Comparison of ENCODE assay signal across 25 cellular contexts in the genomic region with DNA sequence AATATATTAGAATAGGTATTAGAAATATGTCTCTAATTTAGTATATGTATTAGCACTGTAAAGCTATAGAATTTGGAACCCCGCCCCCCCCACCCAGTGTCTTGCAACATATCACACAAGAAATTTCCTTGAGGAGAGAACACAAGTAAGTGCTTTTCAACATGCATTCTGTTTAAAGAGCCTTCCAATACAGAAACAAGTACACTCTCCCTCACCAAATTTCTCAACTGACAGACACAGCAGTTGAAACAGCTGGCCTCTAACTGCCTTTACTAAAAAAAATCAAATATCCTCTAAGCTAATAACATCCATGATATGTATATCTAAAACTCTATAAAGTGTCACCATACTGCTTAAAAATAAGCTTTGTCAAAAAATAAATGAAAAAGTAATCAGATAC.
"Had no signal": no experiment of that assay in that cellular context is flagged by ENCODE, and none has a peak within 500 bp of the region (broad histone marks: within the 10 kb centered on the region; RNA-seq: fewer than 3 reads in every experiment).

No MANE protein-coding gene starts in this region.

- FAIRE-seq: astrocyte, bronchial epithelial cell had no signal

- H3K27me3 ChIP-seq: brain microvascular endothelial cell had no signal

- H3K36me3 ChIP-seq: brain microvascular endothelial cell had no signal

- H3K27ac ChIP-seq: brain microvascular endothelial cell had no signal

- DNase-seq: activated CD4-positive, alpha-beta memory T cell treated with anti-CD3 and anti-CD28 coated beads for 36 hours; activated CD4-positive, alpha-beta T cell treated with anti-CD3 and anti-CD28 coated beads for 36 hours; activated CD4-positive, alpha-beta T cell treated with anti-CD3 and anti-CD28 coated beads, Interleukin-2, amount 10 ng/mL, durations not matched to agents 24 days and 14 days; activated CD4-positive, CD25-positive, alpha-beta regulatory T cell; activated CD4-positive, CD25-positive, alpha-beta regulatory T cell treated with anti-CD3 and anti-CD28 coated beads, Interleukin-2, amount 50 U/mL, for 72 hours; activated CD8-positive, alpha-beta memory T cell treated with anti-CD3 and anti-CD28 coated beads, Interleukin-2, amount 10 ng/mL, durations not matched to agents 7 days and 5 days; activated CD8-positive, alpha-beta memory T cell treated with anti-CD3 and anti-CD28 coated beads, Interleukin-2, amount 50 U/mL, for 4 hours; activated CD8-positive, alpha-beta T cell treated with anti-CD3 and anti-CD28 coated beads, Interleukin-2, amount 10 ng/mL, durations not matched to agents 7 days and 5 days; activated effector memory CD4-positive, alpha-beta T cell treated with anti-CD3 and anti-CD28 coated beads, Interleukin-2, amount 50 U/mL, for 16 hours; activated naive CD4-positive, alpha-beta T cell treated with anti-CD3 and anti-CD28 coated beads for 36 hours; activated naive CD8-positive, alpha-beta T cell treated with anti-CD3 and anti-CD28 coated beads, Interleukin-2, amount 10 ng/mL, durations not matched to agents 7 days and 5 days; activated T-cell treated with anti-CD3 and anti-CD28 coated beads, Interleukin-2, amount 50 U/mL, for 1 hour; activated T-cell treated with anti-CD3 and anti-CD28 coated beads, Interleukin-2, amount 50 U/mL, for 48 hours; amniotic stem cell; anterior cingulate cortex; brain microvascular endothelial cell; effector memory CD4-positive, alpha-beta T cell; endodermal cell; foreskin fibroblast; head of caudate nucleus; hippocampal formation; T-helper 17 cell; T1000 had no signal
